11 cellular contexts compared by ENCODE assay signal in genomic region chr2:160582481-160583161, GRCh38.
DNase-seq lines count a peak whose midpoint lies in the region; ATAC-seq and TF ChIP-seq lines count a peak whose summit lies in the region.
"Had no signal": no experiment of that assay in that cellular context is flagged by ENCODE, and none has a peak within 500 bp of the region (broad histone marks: within the 10 kb centered on the region; RNA-seq: fewer than 3 reads in every experiment).

No MANE protein-coding gene starts in this region.

- no peaks in the 10 kb centered on the region for H3K4me1 Mint-ChIP-seq in activated CD8-positive, alpha-beta memory T cell treated with anti-CD3 and anti-CD28 coated beads, Interleukin-2, amount 10 ng/mL, durations not matched to agents 7 days and 5 days
- H3K4me1 Mint-ChIP-seq: naive B cell had no signal

- H3K4me3 ChIP-seq in stomach: no peak overlapping the region

- no peaks in the 10 kb centered on the region for H3K36me3 Mint-ChIP-seq in activated CD8-positive, alpha-beta memory T cell treated with anti-CD3 and anti-CD28 coated beads, Interleukin-2, amount 10 ng/mL, durations not matched to agents 7 days and 5 days
- H3K36me3 Mint-ChIP-seq: naive B cell had no signal

- TF ChIP-seq POLR2A in stomach (IDR thresholded peaks at IDR 0.05): no peak

- peak; percentile 58 for DNase-seq in HCEC 1CT
- peak; percentile 9 to 48 for DNase-seq in T47D (ENCODE audit: low read depth in 1 of 2, low spot score in 1 of 2)
- DNase-seq in iris pigment epithelial cell (ENCODE audit: low read depth): peak; percentile 87
- no peak for DNase-seq in stomach
- no peak for DNase-seq in HuH-7.5 (ENCODE audit: low spot score)
- DNase-seq in caudate nucleus (lab: John Stamatoyannopoulos, UW): no peak
- no peak for DNase-seq in activated CD8-positive, alpha-beta memory T cell treated with anti-CD3 and anti-CD28 coated beads, Interleukin-2, amount 10 ng/mL, durations not matched to agents 7 days and 5 days
- DNase-seq: activated CD4-positive, alpha-beta T cell treated with anti-CD3 and anti-CD28 coated beads, Interleukin-2, amount 50 U/mL, for 4 hours; naive B cell had no signal

- intact Hi-C loops in stomach (cut with DNase I; ENCODE audit: low total_unique reads): no loop called here

- in situ Hi-C loops in T47D (cut with HindIII; ENCODE audit: low pct_unique_long_range_greater_than_20kb, low sequenced_read_pairs): no loop called here

- H3K27me3 Mint-ChIP-seq in activated CD8-positive, alpha-beta memory T cell treated with anti-CD3 and anti-CD28 coated beads, Interleukin-2, amount 10 ng/mL, durations not matched to agents 7 days and 5 days: no peaks in the 10 kb centered on the region

- 31 to 50% (median 39%) methylated on average over 3 of the region's 3 CpGs for WGBS in stomach, 5 donors

- no peaks in the 10 kb centered on the region for H3K27me3 ChIP-seq in stomach

- CTCF ChIA-PET in activated CD8-positive, alpha-beta memory T cell treated with anti-CD3 and anti-CD28 coated beads, Interleukin-2, amount 10 ng/mL, durations not matched to agents 7 days and 5 days (lab: Charles Lee): no interaction called here

- H3K27ac ChIP-seq in stomach: peak overlapping the region in 4 of 5 donors; percentile 7 to 20 (median 14)
- H3K27ac ChIP-seq in caudate nucleus (ENCODE audit: low read depth, low read length): no peak overlapping the region
- H3K27ac ChIP-seq: HL-60 had no signal

- no peaks in the 10 kb centered on the region for H3K9me3 Mint-ChIP-seq in activated CD8-positive, alpha-beta memory T cell treated with anti-CD3 and anti-CD28 coated beads, Interleukin-2, amount 10 ng/mL, durations not matched to agents 7 days and 5 days (ENCODE audit: low read depth)

- H3K36me3 ChIP-seq in stomach: no peaks in the 10 kb centered on the region

- no peak overlapping the region for H3K27ac Mint-ChIP-seq in activated CD8-positive, alpha-beta memory T cell treated with anti-CD3 and anti-CD28 coated beads, Interleukin-2, amount 10 ng/mL, durations not matched to agents 7 days and 5 days

- TF ChIP-seq EP300 in stomach (IDR thresholded peaks at IDR 0.05): no peak

- H3K4me3 Mint-ChIP-seq in activated CD8-positive, alpha-beta memory T cell treated with anti-CD3 and anti-CD28 coated beads, Interleukin-2, amount 10 ng/mL, durations not matched to agents 7 days and 5 days: no peak overlapping the region
- H3K4me3 Mint-ChIP-seq: naive B cell had no signal

- H3K9me3 ChIP-seq in stomach: no peaks in the 10 kb centered on the region

- H3K4me1 ChIP-seq in stomach: peaks cover 7 to 26% (median 21%) of the 10 kb centered on the region in 4 donors

- no peak for TF ChIP-seq CTCF in stomach (IDR thresholded peaks at IDR 0.05)

- no peak for ATAC-seq in GM19467 (IDR thresholded peaks at IDR 0.05; ENCODE audit: unreplicated experiment)
- ATAC-seq in activated CD8-positive, alpha-beta memory T cell treated with anti-CD3 and anti-CD28 coated beads, Interleukin-2, amount 10 ng/mL, durations not matched to agents 7 days and 5 days: no peak

Comparison
In these comparisons a context has a peak if more than half of its experiments do, and no peak if none do; other contexts are left out.
1. DNase-seq: peak in HCEC 1CT (single experiment), T47D (2 of 2) and iris pigment epithelial cell (single experiment); none in stomach (single experiment), HuH-7.5 (single experiment), caudate nucleus (0 of 61) and activated CD8-positive, alpha-beta memory T cell treated with anti-CD3 and anti-CD28 coated beads, Interleukin-2, amount 10 ng/mL, durations not matched to agents 7 days and 5 days (single experiment).